In genomic region chr1:148318123-148318899, GRCh38 we compare ENCODE assay signal across 8 cellular contexts.
DNase-seq lines count a peak whose midpoint lies in the region; ATAC-seq and TF ChIP-seq lines count a peak whose summit lies in the region.

No MANE protein-coding gene starts in this region.

- peaks cover 0 to 5% (median 0%) of the 10 kb centered on the region in 9 donors for H3K9me3 Mint-ChIP-seq in naive thymus-derived CD8-positive, alpha-beta T cell
- peaks cover 6% of the 10 kb centered on the region for H3K9me3 Mint-ChIP-seq in osteocyte (ENCODE audit: unreplicated experiment)

- H3K36me3 Mint-ChIP-seq in naive thymus-derived CD8-positive, alpha-beta T cell: no peaks in the 10 kb centered on the region
- H3K36me3 Mint-ChIP-seq in osteocyte (ENCODE audit: unreplicated experiment): no peaks in the 10 kb centered on the region

- POLR2A ChIA-PET in naive thymus-derived CD8-positive, alpha-beta T cell (lab: Charles Lee): interaction anchor here (0.9 to 1.5 kb wide), 5 partner anchors 9 to 42 kb away, joined by 3 to 12 read pairs (median 3); no protein-coding TSS in a partner anchor

- peak overlapping the region; percentile 87 to 98 (median 94) for H3K4me3 Mint-ChIP-seq in naive thymus-derived CD8-positive, alpha-beta T cell
- H3K4me3 Mint-ChIP-seq in osteocyte (ENCODE audit: unreplicated experiment): no peak overlapping the region

- intact Hi-C loops in Right ventricle myocardium inferior (cut with DNase I) (no loop called here), cardiac septum (cut with DNase I) (no loop called here)

- no peak for TF ChIP-seq CTCF in osteocyte (IDR thresholded peaks at IDR 0.05)

- peak overlapping the region; percentile 27 to 92 (median 74) for H3K27ac Mint-ChIP-seq in naive thymus-derived CD8-positive, alpha-beta T cell
- no peak overlapping the region for H3K27ac Mint-ChIP-seq in osteocyte (ENCODE audit: unreplicated experiment)

- ATAC-seq in Right ventricle myocardium inferior (peak; percentile 34), HG02938 (IDR thresholded peaks at IDR 0.05; ENCODE audit: unreplicated experiment) (no peak), left lobe of liver (no peak)
- ATAC-seq in naive thymus-derived CD8-positive, alpha-beta T cell: peak; percentile 91 to 93

- H3K27me3 Mint-ChIP-seq in naive thymus-derived CD8-positive, alpha-beta T cell: peaks cover 0 to 6% (median 3%) of the 10 kb centered on the region in 5 donors
- peaks cover 39% of the 10 kb centered on the region for H3K27me3 Mint-ChIP-seq in osteocyte (ENCODE audit: unreplicated experiment)

- DNase-seq in Right ventricle myocardium inferior (ENCODE audit: missing footprints): peak; percentile 79
- no peak for DNase-seq in cardiac septum (ENCODE audit: low spot score)
- DNase-seq in T-helper 22 cell (ENCODE audit: low read depth): peak; percentile 22
- DNase-seq in central memory CD4-positive, alpha-beta T cell: peak; percentile 56
- peak in 9 of 10 donors; percentile 31 to 78 (median 56) for DNase-seq in naive thymus-derived CD8-positive, alpha-beta T cell
- DNase-seq in osteocyte (ENCODE audit: extremely low spot score, unreplicated experiment): no peak
- DNase-seq in left lobe of liver (ENCODE audit: low spot score): no peak

- peaks cover 10 to 45% (median 28%) of the 10 kb centered on the region in 4 donors for H3K4me1 Mint-ChIP-seq in naive thymus-derived CD8-positive, alpha-beta T cell
- H3K4me1 Mint-ChIP-seq in osteocyte (ENCODE audit: unreplicated experiment): no peaks in the 10 kb centered on the region

Comparison
In these comparisons a context has a peak if more than half of its experiments do, and no peak if none do; other contexts are left out.
1. DNase-seq: peak in Right ventricle myocardium inferior (single experiment), T-helper 22 cell (single experiment), central memory CD4-positive, alpha-beta T cell (single experiment) and naive thymus-derived CD8-positive, alpha-beta T cell (9 of 10); none in cardiac septum (single experiment), osteocyte (single experiment) and left lobe of liver (single experiment).
2. ATAC-seq: peak in Right ventricle myocardium inferior (single experiment) and naive thymus-derived CD8-positive, alpha-beta T cell (2 of 2); none in HG02938 (single experiment) and left lobe of liver (single experiment).